In genomic region chr11:78857688-78858087, GRCh38 we compare ENCODE assay signal across 16 cellular contexts.
DNase-seq lines count a peak whose midpoint lies in the region; ATAC-seq and TF ChIP-seq lines count a peak whose summit lies in the region.
"Had no signal": no experiment of that assay in that cellular context is flagged by ENCODE, and none has a peak within 500 bp of the region (broad histone marks: within the 10 kb centered on the region; RNA-seq: fewer than 3 reads in every experiment).

No MANE protein-coding gene starts in this region.

- TF ChIP-seq CTCF in PC-3 (conservative IDR thresholded peaks at IDR 0.05; ENCODE audit: low read depth, low read length) (no peak), left lung (IDR thresholded peaks at IDR 0.05) (no peak)

- no peak overlapping the region for H2BK15ac ChIP-seq in mesendoderm (replicated peaks; ENCODE audit: low read depth)

- no peak overlapping the region for H4K5ac ChIP-seq in mesendoderm (ENCODE audit: low read length)

- BruUV-seq in PC-3 (replicated peaks; lab: Mats Ljungman, UMichigan), result no TSS peak

- no peaks in the 10 kb centered on the region for H3F3A ChIP-seq in PC-3 (ENCODE audit: low read length, unreplicated experiment)

- DNase-seq in PC-3 (peak; percentile 45), astrocyte of the hippocampus (ENCODE audit: low read depth, low spot score) (peak; percentile 34), mesendoderm (no peak), left lung (no peak), RPMI8226 (no peak)
- DNase-seq in stimulated activated naive CD4-positive, alpha-beta T cell treated with Interleukin-2 at 50 U/mL for 16 hours (lab: John Stamatoyannopoulos, UW), result no peak
- DNase-seq in activated CD8-positive, alpha-beta memory T cell treated with anti-CD3 and anti-CD28 coated beads, Interleukin-2, amount 50 U/mL, for 48 hours, result no peak
- DNase-seq: ACHN; CD4-positive, alpha-beta T cell; DMS79; GDM1; MG63; NCI-H1092 treated with DMSO at 0.1 percent for 48 hours; NCI-H1694; NCI-H2107; NCI-H446 had no signal

- H4K8ac ChIP-seq in mesendoderm (ENCODE audit: low read depth, low read length), result no peak overlapping the region

- no peak overlapping the region for H2AFZ ChIP-seq in PC-3 (ENCODE audit: low read length)

- no peak overlapping the region for H2BK120ac ChIP-seq in mesendoderm (ENCODE audit: low read depth, low read length)

- no peaks in the 10 kb centered on the region for H3K9me3 ChIP-seq in PC-3 (ENCODE audit: low read length)
- H3K9me3 ChIP-seq in left lung, result no peaks in the 10 kb centered on the region
- H3K9me3 ChIP-seq: MG63 had no signal

- H3K4me1 ChIP-seq in PC-3 (ENCODE audit: insufficient read depth, low read length) (0 out of 2 replicates have a peak, but pooled peaks cover under 1% of the 10 kb centered on the region), mesendoderm (ENCODE audit: control insufficient read depth, low read depth, low read length) (peaks cover 4% of the 10 kb centered on the region), left lung (no peaks in the 10 kb centered on the region)

- H3K23ac ChIP-seq in mesendoderm (ENCODE audit: low read length), result no peak overlapping the region

- no peaks in the 10 kb centered on the region for H3K9me2 ChIP-seq in PC-3 (replicated peaks; ENCODE audit: low read length)

- WGBS in mesendoderm (ENCODE audit: extremely low coverage, insufficient coverage, low lambda C conversion rate), result no CpG with 5 or more reads among the region's 2 CpGs

- no peaks in the 10 kb centered on the region for H4K20me1 ChIP-seq in PC-3 (ENCODE audit: low read length)

- no peak for ATAC-seq in PC-3
- no peak for ATAC-seq in left lung

- no peaks in the 10 kb centered on the region for H3K79me2 ChIP-seq in PC-3 (ENCODE audit: low read length)
- no peaks in the 10 kb centered on the region for H3K79me2 ChIP-seq in mesendoderm (ENCODE audit: control insufficient read depth, insufficient read depth, low read length)

- no peaks in the 10 kb centered on the region for H3K36me3 ChIP-seq in PC-3 (ENCODE audit: low read depth, low read length)
- no peaks in the 10 kb centered on the region for H3K36me3 ChIP-seq in mesendoderm (ENCODE audit: control insufficient read depth, insufficient read depth, low read length)
- no peaks in the 10 kb centered on the region for H3K36me3 ChIP-seq in left lung
- H3K36me3 ChIP-seq: MG63 had no signal

- peak overlapping the region; percentile 32 for H3K18ac ChIP-seq in mesendoderm (ENCODE audit: low read length)

- no peak overlapping the region for H3K9ac ChIP-seq in PC-3 (ENCODE audit: low read length)
- H3K9ac ChIP-seq in mesendoderm (ENCODE audit: low read length), result peak overlapping the region; percentile 3

- no peak overlapping the region for H2AK5ac ChIP-seq in mesendoderm (ENCODE audit: low read length)

- H3K56ac ChIP-seq in mesendoderm (ENCODE audit: low read length), result no peak overlapping the region

- H3K4me2 ChIP-seq in PC-3 (ENCODE audit: low read length), result no peak overlapping the region
- no peak overlapping the region for H3K4me2 ChIP-seq in mesendoderm (ENCODE audit: low read length)

- H2BK5ac ChIP-seq in mesendoderm (ENCODE audit: low read length), result peak overlapping the region; percentile 33

- intact Hi-C loops in PC-3 (cut with micrococcal nuclease) (no loop called here), left lung (cut with DNase I) (no loop called here)

- no peak overlapping the region for H3K4me3 ChIP-seq in PC-3 (ENCODE audit: low read length)
- no peak overlapping the region for H3K4me3 ChIP-seq in mesendoderm (ENCODE audit: low read length)
- no peak overlapping the region for H3K4me3 ChIP-seq in left lung
- H3K4me3 ChIP-seq: MG63 had no signal

- CTCF ChIA-PET in PC-3 (lab: Charles Lee), result no interaction called here

- H3K79me1 ChIP-seq in mesendoderm (ENCODE audit: low read length), result no peaks in the 10 kb centered on the region

- H3K27ac ChIP-seq in PC-3 (ENCODE audit: low read length) (no peak overlapping the region), mesendoderm (ENCODE audit: low read depth, low read length) (no peak overlapping the region), left lung (no peak overlapping the region)

- POLR2A ChIA-PET in PC-3 (lab: Charles Lee; ENCODE audit: unreplicated experiment), result no interaction called here

- H3K27me3 ChIP-seq in PC-3 (ENCODE audit: low read length), result no peaks in the 10 kb centered on the region
- H3K27me3 ChIP-seq in mesendoderm (ENCODE audit: insufficient read depth, low read length, poor library complexity), result no peaks in the 10 kb centered on the region
- H3K27me3 ChIP-seq in left lung, result no peaks in the 10 kb centered on the region
- H3K27me3 ChIP-seq: MG63 had no signal

- H3K4ac ChIP-seq in mesendoderm (ENCODE audit: low read depth, low read length), result no peak overlapping the region

Comparison
In these comparisons a context has a peak if more than half of its experiments do, and no peak if none do; other contexts are left out.
1. DNase-seq: peak in PC-3 (single experiment) and astrocyte of the hippocampus (single experiment); none in mesendoderm (single experiment), stimulated activated naive CD4-positive, alpha-beta T cell treated with Interleukin-2 at 50 U/mL for 16 hours (single experiment), activated CD8-positive, alpha-beta memory T cell treated with anti-CD3 and anti-CD28 coated beads, Interleukin-2, amount 50 U/mL, for 48 hours (single experiment), left lung (0 of 2) and RPMI8226 (single experiment).